ENCODE assay signal across 13 cellular contexts in genomic region chr9:93427655-93428379, GRCh38. TPM values are rescaled to one million over a fixed set of nuclear protein-coding genes. Genes with fewer than 3 reads are reported as not detected.
A peak's percentile ranks its signal among the peaks of the same experiment; 100 is the strongest.
DNase-seq lines count a peak whose midpoint lies in the region; ATAC-seq and TF ChIP-seq lines count a peak whose summit lies in the region.
"Had no signal": no experiment of that assay in that cellular context is flagged by ENCODE, and none has a peak within 500 bp of the region (broad histone marks: within the 10 kb centered on the region; RNA-seq: fewer than 3 reads in every experiment).

No MANE protein-coding gene starts in this region.

- H3K36me3 ChIP-seq in upper lobe of right lung (no peaks in the 10 kb centered on the region), aorta (ENCODE audit: control insufficient read depth in 1 of 2, insufficient read depth in 2 of 2, low read length in 1 of 2) (no peaks in the 10 kb centered on the region)

- intact Hi-C loops in upper lobe of right lung (cut with DNase I), result no loop called here
- intact Hi-C loops in aorta (cut with DNase I), result no loop called here

- H3K27me3 ChIP-seq in upper lobe of right lung (no peaks in the 10 kb centered on the region), aorta (ENCODE audit: control insufficient read depth in 1 of 2, insufficient read depth in 2 of 2, low read length in 1 of 2) (no peaks in the 10 kb centered on the region)

- H3K9me3 ChIP-seq in upper lobe of right lung, result no peaks in the 10 kb centered on the region
- no peaks in the 10 kb centered on the region for H3K9me3 ChIP-seq in aorta (ENCODE audit: control insufficient read depth, low read length)

- H3K4me3 Mint-ChIP-seq in stimulated activated naive CD8-positive, alpha-beta T cell treated with anti-CD3 and anti-CD28 coated beads, Interleukin-15, amount 100 ng/mL, for 72 hours, result no peak overlapping the region
- H3K4me3 Mint-ChIP-seq: activated T-cell treated with anti-CD3 and anti-CD28 coated beads, Interleukin-2, amount 50 U/mL, for 72 hours; CD8-positive, alpha-beta T cell; naive B cell; T-helper 2 cell treated with Interferon-gamma antibody and Interleukin-4, amounts not matched to agents 5 μg/mL and 100 μg/mL, for 36 hours had no signal

- H3K4me3 ChIP-seq in epithelial cell of proximal tubule (ENCODE audit: low read depth, low read length) (no peak overlapping the region), upper lobe of right lung (no peak overlapping the region), aorta (ENCODE audit: low read length in 2 of 2) (no peak overlapping the region)
- H3K4me3 ChIP-seq: smooth muscle cell had no signal

- peak; percentile 18 for DNase-seq in stimulated activated naive CD8-positive, alpha-beta T cell treated with anti-CD3 and anti-CD28 coated beads, Interleukin-15, Interleukin-2, amounts not matched to agents 100 U/mL and 50 U/mL, for 24 hours
- DNase-seq in stimulated activated naive CD8-positive, alpha-beta T cell treated with anti-CD3 and anti-CD28 coated beads, Interleukin-15, amount 100 ng/mL, for 72 hours, result no peak
- peak; percentile 29 for DNase-seq in NCI-H226
- DNase-seq in epithelial cell of proximal tubule (ENCODE audit: low read depth), result no peak
- no peak for DNase-seq in upper lobe of right lung
- no peak for DNase-seq in aorta
- DNase-seq in OCI-M1 (lab: John Stamatoyannopoulos, UW), result no peak
- DNase-seq: CD8-positive, alpha-beta T cell; naive B cell had no signal

- no peak overlapping the region for H3K27ac Mint-ChIP-seq in stimulated activated naive CD8-positive, alpha-beta T cell treated with anti-CD3 and anti-CD28 coated beads, Interleukin-15, amount 100 ng/mL, for 72 hours
- H3K27ac Mint-ChIP-seq: activated T-cell treated with anti-CD3 and anti-CD28 coated beads, Interleukin-2, amount 50 U/mL, for 72 hours; CD8-positive, alpha-beta T cell; naive B cell; T-helper 2 cell treated with Interferon-gamma antibody and Interleukin-4, amounts not matched to agents 5 μg/mL and 100 μg/mL, for 36 hours had no signal

- H3K4me1 Mint-ChIP-seq in stimulated activated naive CD8-positive, alpha-beta T cell treated with anti-CD3 and anti-CD28 coated beads, Interleukin-15, amount 100 ng/mL, for 72 hours, result peaks cover 4% of the 10 kb centered on the region

- H3K27me3 Mint-ChIP-seq in stimulated activated naive CD8-positive, alpha-beta T cell treated with anti-CD3 and anti-CD28 coated beads, Interleukin-15, amount 100 ng/mL, for 72 hours, result peaks cover 22% of the 10 kb centered on the region

- H3K4me1 ChIP-seq in upper lobe of right lung, result no peaks in the 10 kb centered on the region
- no peaks in the 10 kb centered on the region for H3K4me1 ChIP-seq in aorta (ENCODE audit: control insufficient read depth in 1 of 2, insufficient read depth in 2 of 2, low read length in 2 of 2)

- WGBS in aorta, 2 donors, result 68 to 79% methylated on average over 5 of the region's 5 CpGs

- peak; percentile 43 for TF ChIP-seq CTCF in epithelial cell of proximal tubule (conservative IDR thresholded peaks at IDR 0.05; ENCODE audit: low read depth, low read length)
- TF ChIP-seq CTCF in upper lobe of right lung (IDR thresholded peaks at IDR 0.05), result peak; percentile 23

- H3K27ac ChIP-seq in upper lobe of right lung (no peak overlapping the region), aorta (ENCODE audit: low read depth in 1 of 2, low read length in 2 of 2) (no peak overlapping the region)

- no peak for ATAC-seq in stimulated activated naive CD8-positive, alpha-beta T cell treated with anti-CD3 and anti-CD28 coated beads, Interleukin-15, Interleukin-2, amounts not matched to agents 100 U/mL and 50 U/mL, for 24 hours
- ATAC-seq in stimulated activated naive CD8-positive, alpha-beta T cell treated with anti-CD3 and anti-CD28 coated beads, Interleukin-15, amount 100 ng/mL, for 72 hours, result no peak
- ATAC-seq in upper lobe of right lung (peak; percentile 61), aorta (ENCODE audit: low FRiP score) (no peak), HG02981 (IDR thresholded peaks at IDR 0.05; ENCODE audit: unreplicated experiment) (no peak)
- ATAC-seq: activated T-cell treated with anti-CD3 and anti-CD28 coated beads, Interleukin-2, amount 50 U/mL, for 72 hours; CD8-positive, alpha-beta T cell had no signal

- no peaks in the 10 kb centered on the region for H3K9me3 Mint-ChIP-seq in stimulated activated naive CD8-positive, alpha-beta T cell treated with anti-CD3 and anti-CD28 coated beads, Interleukin-15, amount 100 ng/mL, for 72 hours
- H3K9me3 Mint-ChIP-seq: CD8-positive, alpha-beta T cell; T-helper 2 cell treated with Interferon-gamma antibody and Interleukin-4, amounts not matched to agents 5 μg/mL and 100 μg/mL, for 36 hours had no signal

RNA-seq across cellular contexts. Expression of gene FAM120A, which starts 23.7 kb away (rescaled TPM):
- total RNA-seq in epithelial cell of proximal tubule (68.6 and 71.0 TPM in 2 replicates), upper lobe of right lung (109 TPM), aorta (10 to 100 TPM; 81.7 to 88.6 TPM)
- polyA plus RNA-seq in aorta, result 10 to 100 TPM; 30.7 to 40.8 TPM

RNA-seq across cellular contexts. Expression of gene FAM120AOS, which starts 25.6 kb away (rescaled TPM):
- total RNA-seq in epithelial cell of proximal tubule (31.4 and 38.6 TPM in 2 replicates), upper lobe of right lung (46.0 TPM), aorta (10 to 100 TPM; 38.3 to 40.1 TPM)
- 10 to 100 TPM; 41.2 to 57.2 TPM for polyA plus RNA-seq in aorta

Comparison
In these comparisons a context has a peak if more than half of its experiments do, and no peak if none do; other contexts are left out.
1. DNase-seq: peak in stimulated activated naive CD8-positive, alpha-beta T cell treated with anti-CD3 and anti-CD28 coated beads, Interleukin-15, Interleukin-2, amounts not matched to agents 100 U/mL and 50 U/mL, for 24 hours (single experiment) and NCI-H226 (single experiment); none in stimulated activated naive CD8-positive, alpha-beta T cell treated with anti-CD3 and anti-CD28 coated beads, Interleukin-15, amount 100 ng/mL, for 72 hours (0 of 2), epithelial cell of proximal tubule (single experiment), upper lobe of right lung (single experiment), aorta (0 of 2) and OCI-M1 (single experiment).